20 cellular contexts compared by ENCODE assay signal in the genomic region with DNA sequence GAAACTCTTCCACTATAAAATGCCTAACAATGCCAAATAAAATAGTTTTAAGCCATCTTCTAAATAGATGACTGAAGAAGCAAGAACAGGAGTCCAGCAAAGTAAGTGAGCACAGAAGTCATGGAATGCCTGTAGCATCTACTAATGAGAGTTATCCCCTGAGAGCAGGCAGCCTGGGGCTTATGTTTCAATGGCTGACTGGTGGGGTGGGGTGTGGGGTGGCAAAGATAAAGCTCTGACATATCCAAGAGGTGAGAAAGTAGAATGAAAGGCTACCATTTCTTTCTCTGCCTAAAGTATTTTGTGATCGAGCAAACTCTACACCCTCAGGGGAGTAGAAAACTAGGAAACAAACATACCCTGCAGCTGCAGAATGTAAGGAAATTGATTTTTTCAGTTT.
"Had no signal": no experiment of that assay in that cellular context is flagged by ENCODE, and none has a peak within 500 bp of the region (broad histone marks: within the 10 kb centered on the region; RNA-seq: fewer than 3 reads in every experiment).

No MANE protein-coding gene starts in this region.

- DNase-seq: IMR-90, Kasumi-1, MM.1S, NCI-H1092 treated with DMSO at 0.1 percent for 48 hours, NCI-H1436, NCI-H187 treated with DMSO at 0.1 percent for 48 hours, NCI-H2029 treated with DMSO at 0.1 percent for 48 hours, NCI-H2171 treated with DMSO at 0.1 percent for 48 hours, NCI-H345, NCI-H446 treated with DMSO at 0.1 percent for 48 hours, NCI-H510A treated with DMSO at 0.1 percent for 48 hours, NCI-H526, PC-3, SHP77, SK-N-SH, SW 1271 had no signal

- FAIRE-seq: HepG2 had no signal

- ATAC-seq: HepG2, Panc1, PC-3 had no signal

- H3K9me3 ChIP-seq: SK-N-SH had no signal

- H3K9ac ChIP-seq: KMS-11, SK-N-SH had no signal

- H3K4me2 ChIP-seq: KMS-11, SK-N-SH had no signal

- H3K27ac ChIP-seq: KMS-11, RWPE1 had no signal
